ENCODE assay signal across 17 cellular contexts in genomic region chr4:154589296-154590197, GRCh38. TPM values are rescaled to one million over a fixed set of nuclear protein-coding genes. Genes with fewer than 3 reads are reported as not detected.
DNase-seq lines count a peak whose midpoint lies in the region; ATAC-seq, FAIRE-seq and TF ChIP-seq lines count a peak whose summit lies in the region.
"Had no signal": no experiment of that assay in that cellular context is flagged by ENCODE, and none has a peak within 500 bp of the region (broad histone marks: within the 10 kb centered on the region; RNA-seq: fewer than 3 reads in every experiment).

No MANE protein-coding gene starts in this region.

- H3K27ac ChIP-seq in HepG2 (ENCODE audit: extremely low read length, insufficient read depth, low read length): peak overlapping the region; percentile 74
- H3K27ac ChIP-seq in neural progenitor cell: no peak overlapping the region
- H3K27ac ChIP-seq: C4-2B had no signal

- no peaks in the 10 kb centered on the region for H4K20me1 ChIP-seq in HepG2 (ENCODE audit: insufficient read depth, low read length)
- H4K20me1 ChIP-seq in neural progenitor cell (ENCODE audit: low read depth): no peaks in the 10 kb centered on the region

- no peaks in the 10 kb centered on the region for H3K27me3 ChIP-seq in HepG2 (ENCODE audit: control insufficient read depth in 1 of 2, insufficient read depth in 2 of 2, low read length in 2 of 2)
- no peaks in the 10 kb centered on the region for H3K27me3 ChIP-seq in neural progenitor cell

- no peak overlapping the region for H3K27ac Mint-ChIP-seq in T-helper 17 cell
- H3K27ac Mint-ChIP-seq in neural progenitor cell: no peak overlapping the region
- no peak overlapping the region for H3K27ac Mint-ChIP-seq in mesothelial cell of epicardium
- H3K27ac Mint-ChIP-seq: CD4-positive, alpha-beta memory T cell had no signal

- H3F3A ChIP-seq in neural progenitor cell (ENCODE audit: low read depth): no peaks in the 10 kb centered on the region

- peaks cover 26% of the 10 kb centered on the region for H3K79me2 ChIP-seq in HepG2 (ENCODE audit: insufficient read depth, low read length)
- no peaks in the 10 kb centered on the region for H3K79me2 ChIP-seq in neural progenitor cell (ENCODE audit: low read depth)

- FAIRE-seq in HepG2 (lab: Jason Lieb, UNC): no peak
- FAIRE-seq: A204.1, GM12892, GM19239 had no signal

- TF ChIP-seq EP300 in HepG2 (IDR thresholded peaks at IDR 0.05; ENCODE audit: low read depth in 2 of 2, low read length in 2 of 2): no peak
- no peak for TF ChIP-seq EP300 in HepG2 (CRISPR knock-in tag; IDR thresholded peaks at IDR 0.05; ENCODE audit: borderline replicate concordance)

- H3K4me3 Mint-ChIP-seq in T-helper 17 cell: peak overlapping the region; percentile 47
- no peak overlapping the region for H3K4me3 Mint-ChIP-seq in neural progenitor cell
- no peak overlapping the region for H3K4me3 Mint-ChIP-seq in mesothelial cell of epicardium
- H3K4me3 Mint-ChIP-seq: CD4-positive, alpha-beta memory T cell had no signal

- no peak for TF ChIP-seq RAD21 in HepG2 (CRISPR knock-in tag; IDR thresholded peaks at IDR 0.05)

- H3K9me3 ChIP-seq in T-helper 17 cell (ENCODE audit: control insufficient read depth, low read length, poor library complexity, severe bottlenecking) (no peaks in the 10 kb centered on the region), HepG2 (ENCODE audit: low read length) (no peaks in the 10 kb centered on the region), neural progenitor cell (ENCODE audit: low read depth) (no peaks in the 10 kb centered on the region)
- H3K9me3 ChIP-seq: BE2C had no signal

- no peak overlapping the region for H2AFZ ChIP-seq in HepG2 (ENCODE audit: low read length)
- H2AFZ ChIP-seq in neural progenitor cell (replicated peaks): peak overlapping the region; percentile 87

- POLR2A ChIA-PET in HepG2 (lab: Yijun Ruan, JAX): interaction anchor here (0.9 to 16.0 kb wide), 6 partner anchors 8 to 29 kb away, joined by 5 to 468 read pairs (median 30); partner anchors contain the start of gene FGG

- in situ Hi-C loops in HepG2 (cut with HindIII; ENCODE audit: extremely low pct_ligation_motif_present, low pct_unique_long_range_greater_than_20kb): no loop called here

- H3K4me1 Mint-ChIP-seq in T-helper 17 cell: peaks cover 4% of the 10 kb centered on the region
- H3K4me1 Mint-ChIP-seq in neural progenitor cell: no peaks in the 10 kb centered on the region
- peaks cover 8% of the 10 kb centered on the region for H3K4me1 Mint-ChIP-seq in mesothelial cell of epicardium

- H3K36me3 ChIP-seq in HepG2 (replicated peaks in 1 of 2; ENCODE audit: control insufficient read depth in 1 of 2, insufficient read depth in 2 of 2, low read length in 2 of 2) (peaks cover 3 to 26% of the 10 kb centered on the region in 2 experiments), neural progenitor cell (no peaks in the 10 kb centered on the region)
- H3K36me3 ChIP-seq: BE2C had no signal

- CTCF ChIA-PET in HepG2 (lab: Yijun Ruan, JAX; ENCODE audit: low intra/inter-chr PET ratio, low total read pairs): no interaction called here

- ATAC-seq in T-helper 17 cell: no peak
- ATAC-seq in HepG2: no peak
- ATAC-seq in GM18868 (IDR thresholded peaks at IDR 0.05; ENCODE audit: unreplicated experiment): no peak
- ATAC-seq in GM21367 (IDR thresholded peaks at IDR 0.05; ENCODE audit: unreplicated experiment): no peak

- H3K4me1 ChIP-seq in HepG2 (ENCODE audit: insufficient read depth, low read length): peaks cover 96% of the 10 kb centered on the region
- H3K4me1 ChIP-seq in neural progenitor cell: peaks cover 15% of the 10 kb centered on the region
- H3K4me1 ChIP-seq: BE2C had no signal

- no peak for TF ChIP-seq CTCF in HepG2 (CRISPR knock-in tag; IDR thresholded peaks at IDR 0.05)
- TF ChIP-seq CTCF in neural progenitor cell (IDR thresholded peaks at IDR 0.05): no peak
- no peak for TF ChIP-seq CTCF in mesothelial cell of epicardium (IDR thresholded peaks at IDR 0.05; ENCODE audit: unreplicated experiment)

- TF ChIP-seq POLR2A in HepG2 (IDR thresholded peaks at IDR 0.05; ENCODE audit: insufficient read depth in 1 of 2, low read depth in 2 of 2, low read length in 2 of 2): no peak

- 54% methylated on average over 7 of the region's 7 CpGs for WGBS in HepG2 (ENCODE audit: low lambda C conversion rate)

- peaks cover 54% of the 10 kb centered on the region for H3K27me3 Mint-ChIP-seq in T-helper 17 cell
- no peaks in the 10 kb centered on the region for H3K27me3 Mint-ChIP-seq in neural progenitor cell (ENCODE audit: insufficient read depth, low read depth)
- H3K27me3 Mint-ChIP-seq in mesothelial cell of epicardium (ENCODE audit: low read depth): peaks cover 39% of the 10 kb centered on the region

- H3K9me3 Mint-ChIP-seq in neural progenitor cell (no peaks in the 10 kb centered on the region), mesothelial cell of epicardium (peaks cover 3% of the 10 kb centered on the region)
- H3K9me3 Mint-ChIP-seq: CD4-positive, alpha-beta memory T cell had no signal

- H3K4me2 ChIP-seq in HepG2 (ENCODE audit: low read depth, low read length): peak overlapping the region; percentile 90
- no peak overlapping the region for H3K4me2 ChIP-seq in neural progenitor cell

- H3K36me3 Mint-ChIP-seq in T-helper 17 cell (ENCODE audit: low read depth) (peaks cover 2% of the 10 kb centered on the region), neural progenitor cell (no peaks in the 10 kb centered on the region), mesothelial cell of epicardium (no peaks in the 10 kb centered on the region)
- H3K36me3 Mint-ChIP-seq: CD4-positive, alpha-beta memory T cell had no signal

- peak overlapping the region; percentile 63; the same call in 1 of the 2 replicates for H3K9ac ChIP-seq in HepG2 (ENCODE audit: insufficient read depth, low read depth, low read length)
- H3K9ac ChIP-seq in neural progenitor cell: no peak overlapping the region

- intact Hi-C loops in HepG2 (cut with micrococcal nuclease; ENCODE audit: unreplicated experiment): loop anchor here (1.0 to 2.0 kb wide), 4 partner anchors 9 to 29 kb away; no protein-coding TSS in a partner anchor

- TSS peak; percentile 42 for BruUV-seq in HepG2 (replicated peaks; lab: Mats Ljungman, UMichigan)

- peak overlapping the region; percentile 62 to 72 (median 68) for H3K4me3 ChIP-seq in HepG2 (replicated peaks in 1 of 3; ENCODE audit: insufficient read depth in 1 of 3, low read depth in 2 of 3, low read length in 3 of 3)
- H3K4me3 ChIP-seq in neural progenitor cell: no peak overlapping the region

- DNase-seq in T-helper 17 cell (no peak), HepG2 (ENCODE audit: low spot score) (no peak), neural progenitor cell (ENCODE audit: low spot score) (no peak), NCI-H2029 (lab: John Stamatoyannopoulos, UW) (no peak), mesothelial cell of epicardium (ENCODE audit: low spot score in 2 of 2, unreplicated experiment in 2 of 2) (no peak)
- DNase-seq: BE2C; CD4-positive, alpha-beta memory T cell; DND-41; GDM1; H7 had no signal

RNA-seq across cellular contexts. Expression of gene FGA, which starts 1.0 kb away (rescaled TPM):
- total RNA-seq in T-helper 17 cell (not detected), HepG2 (2016; rRNA removed; fragmentation: Illumina TruSeq; extraction: Trizol) (743 and 1,523 TPM in 2 replicates), neural progenitor cell (ENCODE audit: low replicate concordance) (not detected in 2 replicates), mesothelial cell of epicardium (not detected in 3 replicates)
- 63.8 and 68.9 TPM in 2 replicates for total RNA-seq in HepG2 (2016; cell fraction: cytosol; rRNA removed; fragmentation: Illumina TruSeq; extraction: Trizol; ENCODE audit: low read depth)
- total RNA-seq in HepG2 (2016; cell fraction: insoluble cytoplasmic fraction; rRNA removed; fragmentation: Illumina TruSeq; extraction: Trizol): 698 and 1,531 TPM in 2 replicates
- total RNA-seq in HepG2 (2016; cell fraction: membrane; rRNA removed; fragmentation: Illumina TruSeq; extraction: Trizol): 131 and 151 TPM in 2 replicates
- 1,165 and 1,343 TPM in 2 replicates for total RNA-seq in HepG2 (2016; cell fraction: nucleus; rRNA removed; fragmentation: Illumina TruSeq; extraction: Trizol)
- 640 and 755 TPM in 2 replicates for polyA plus RNA-seq in HepG2 (2011; rRNA removed)
- polyA plus RNA-seq in HepG2 (2011; cell fraction: cytosol; rRNA removed): 361 and 711 TPM in 2 replicates
- 219 and 306 TPM in 2 replicates for polyA plus RNA-seq in HepG2 (2011; cell fraction: nucleus; rRNA removed)
- polyA plus RNA-seq in HepG2 (2012): 1,090 and 1,341 TPM in 2 replicates
- polyA plus RNA-seq in HepG2 (2016; cell fraction: cytosol; fragmentation: Illumina TruSeq; extraction: Trizol; ENCODE audit: low read depth): 52.4 and 61.1 TPM in 2 replicates
- 573 and 576 TPM in 2 replicates for polyA plus RNA-seq in HepG2 (2016; cell fraction: insoluble cytoplasmic fraction; fragmentation: Illumina TruSeq; extraction: Trizol; ENCODE audit: low read depth)
- polyA plus RNA-seq in HepG2 (2016; cell fraction: membrane; fragmentation: Illumina TruSeq; extraction: Trizol; ENCODE audit: low read depth): 76.3 and 93.7 TPM in 2 replicates
- polyA plus RNA-seq in HepG2 (2016; cell fraction: nucleus; fragmentation: Illumina TruSeq; extraction: Trizol; ENCODE audit: insufficient read depth, low read depth): 1,268 and 1,352 TPM in 2 replicates
- 0.40 and 296 TPM in 2 replicates for polyA minus RNA-seq in HepG2 (2011; rRNA and poly(A)+ RNA removed; ENCODE audit: low replicate concordance)
- 327 and 562 TPM in 2 replicates for polyA minus RNA-seq in HepG2 (2011; cell fraction: cytosol; rRNA and poly(A)+ RNA removed)
- 245 and 404 TPM in 2 replicates for polyA minus RNA-seq in HepG2 (2011; cell fraction: nucleus; rRNA and poly(A)+ RNA removed)
- total RNA-seq: CD4-positive, alpha-beta memory T cell; H7; HT-29 had no signal
- polyA plus RNA-seq: CD4-positive, alpha-beta memory T cell had no signal

RNA-seq across cellular contexts. Expression of gene FGG, which starts 22.9 kb away (rescaled TPM):
- total RNA-seq in T-helper 17 cell (not detected), HepG2 (2016; rRNA removed; fragmentation: Illumina TruSeq; extraction: Trizol) (1,495 and 2,423 TPM in 2 replicates), neural progenitor cell (ENCODE audit: low replicate concordance) (not detected in 2 replicates), mesothelial cell of epicardium (1.0 to 2.5 TPM (median 1.6 TPM) in 3 replicates)
- total RNA-seq in HepG2 (2016; cell fraction: cytosol; rRNA removed; fragmentation: Illumina TruSeq; extraction: Trizol; ENCODE audit: low read depth): 401 and 461 TPM in 2 replicates
- 1,449 and 2,438 TPM in 2 replicates for total RNA-seq in HepG2 (2016; cell fraction: insoluble cytoplasmic fraction; rRNA removed; fragmentation: Illumina TruSeq; extraction: Trizol)
- 624 and 702 TPM in 2 replicates for total RNA-seq in HepG2 (2016; cell fraction: membrane; rRNA removed; fragmentation: Illumina TruSeq; extraction: Trizol)
- total RNA-seq in HepG2 (2016; cell fraction: nucleus; rRNA removed; fragmentation: Illumina TruSeq; extraction: Trizol): 2,130 and 2,392 TPM in 2 replicates
- 1,030 and 1,037 TPM in 2 replicates for polyA plus RNA-seq in HepG2 (2011; rRNA removed)
- polyA plus RNA-seq in HepG2 (2011; cell fraction: cytosol; rRNA removed): 571 and 1,106 TPM in 2 replicates
- 235 and 339 TPM in 2 replicates for polyA plus RNA-seq in HepG2 (2011; cell fraction: nucleus; rRNA removed)
- 1,249 and 1,529 TPM in 2 replicates for polyA plus RNA-seq in HepG2 (2012)
- 421 and 430 TPM in 2 replicates for polyA plus RNA-seq in HepG2 (2016; cell fraction: cytosol; fragmentation: Illumina TruSeq; extraction: Trizol; ENCODE audit: low read depth)
- polyA plus RNA-seq in HepG2 (2016; cell fraction: insoluble cytoplasmic fraction; fragmentation: Illumina TruSeq; extraction: Trizol; ENCODE audit: low read depth): 1,324 and 1,381 TPM in 2 replicates
- 463 and 496 TPM in 2 replicates for polyA plus RNA-seq in HepG2 (2016; cell fraction: membrane; fragmentation: Illumina TruSeq; extraction: Trizol; ENCODE audit: low read depth)
- polyA plus RNA-seq in HepG2 (2016; cell fraction: nucleus; fragmentation: Illumina TruSeq; extraction: Trizol; ENCODE audit: insufficient read depth, low read depth): 2,640 and 2,884 TPM in 2 replicates
- polyA minus RNA-seq in HepG2 (2011; rRNA and poly(A)+ RNA removed; ENCODE audit: low replicate concordance): 0.72 and 295 TPM in 2 replicates
- polyA minus RNA-seq in HepG2 (2011; cell fraction: cytosol; rRNA and poly(A)+ RNA removed): 285 and 453 TPM in 2 replicates
- polyA minus RNA-seq in HepG2 (2011; cell fraction: nucleus; rRNA and poly(A)+ RNA removed): 263 and 473 TPM in 2 replicates
- total RNA-seq: CD4-positive, alpha-beta memory T cell; H7; HT-29 had no signal
- polyA plus RNA-seq: CD4-positive, alpha-beta memory T cell had no signal

RNA-seq across cellular contexts. Expression of gene FGB, which starts 26.7 kb away (rescaled TPM):
- not detected for total RNA-seq in T-helper 17 cell
- 408 and 784 TPM in 2 replicates for total RNA-seq in HepG2 (2016; rRNA removed; fragmentation: Illumina TruSeq; extraction: Trizol)
- total RNA-seq in HepG2 (2016; cell fraction: cytosol; rRNA removed; fragmentation: Illumina TruSeq; extraction: Trizol; ENCODE audit: low read depth): 56.7 and 69.7 TPM in 2 replicates
- 374 and 784 TPM in 2 replicates for total RNA-seq in HepG2 (2016; cell fraction: insoluble cytoplasmic fraction; rRNA removed; fragmentation: Illumina TruSeq; extraction: Trizol)
- 96.6 and 132 TPM in 2 replicates for total RNA-seq in HepG2 (2016; cell fraction: membrane; rRNA removed; fragmentation: Illumina TruSeq; extraction: Trizol)
- 538 and 629 TPM in 2 replicates for total RNA-seq in HepG2 (2016; cell fraction: nucleus; rRNA removed; fragmentation: Illumina TruSeq; extraction: Trizol)
- polyA plus RNA-seq in HepG2 (2011; rRNA removed): 226 and 273 TPM in 2 replicates
- polyA plus RNA-seq in HepG2 (2011; cell fraction: cytosol; rRNA removed): 107 and 238 TPM in 2 replicates
- 60.1 and 85.7 TPM in 2 replicates for polyA plus RNA-seq in HepG2 (2011; cell fraction: nucleus; rRNA removed)
- polyA plus RNA-seq in HepG2 (2012): 449 and 489 TPM in 2 replicates
- polyA plus RNA-seq in HepG2 (2016; cell fraction: cytosol; fragmentation: Illumina TruSeq; extraction: Trizol; ENCODE audit: low read depth): 53.8 and 63.1 TPM in 2 replicates
- 379 and 391 TPM in 2 replicates for polyA plus RNA-seq in HepG2 (2016; cell fraction: insoluble cytoplasmic fraction; fragmentation: Illumina TruSeq; extraction: Trizol; ENCODE audit: low read depth)
- 70.9 and 94.9 TPM in 2 replicates for polyA plus RNA-seq in HepG2 (2016; cell fraction: membrane; fragmentation: Illumina TruSeq; extraction: Trizol; ENCODE audit: low read depth)
- polyA plus RNA-seq in HepG2 (2016; cell fraction: nucleus; fragmentation: Illumina TruSeq; extraction: Trizol; ENCODE audit: insufficient read depth, low read depth): 850 and 880 TPM in 2 replicates
- 57.2 TPM in 1 of 2 replicates, not detected in the other for polyA minus RNA-seq in HepG2 (2011; rRNA and poly(A)+ RNA removed; ENCODE audit: low replicate concordance)
- polyA minus RNA-seq in HepG2 (2011; cell fraction: cytosol; rRNA and poly(A)+ RNA removed): 69.4 and 146 TPM in 2 replicates
- 65.9 and 110 TPM in 2 replicates for polyA minus RNA-seq in HepG2 (2011; cell fraction: nucleus; rRNA and poly(A)+ RNA removed)
- total RNA-seq in neural progenitor cell (ENCODE audit: low replicate concordance): 0.56 TPM in 1 of 2 replicates, not detected in the other
- total RNA-seq in mesothelial cell of epicardium: 0.31 to 0.93 TPM (median 0.64 TPM) in 3 replicates
- total RNA-seq: CD4-positive, alpha-beta memory T cell; H7; HT-29 had no signal
- polyA plus RNA-seq: CD4-positive, alpha-beta memory T cell had no signal

RNA-seq across cellular contexts. Expression of gene PLRG1, which starts 39.3 kb away (rescaled TPM):
- total RNA-seq in T-helper 17 cell (10 to 100 TPM; 42.5 to 49.7 TPM), HepG2 (2016; rRNA removed; fragmentation: Illumina TruSeq; extraction: Trizol) (110 and 177 TPM in 2 replicates), neural progenitor cell (ENCODE audit: low replicate concordance) (66.6 and 92.7 TPM in 2 replicates), mesothelial cell of epicardium (81.7 to 88.6 TPM (median 88.3 TPM) in 3 replicates)
- 15.5 and 18.0 TPM in 2 replicates for total RNA-seq in HepG2 (2016; cell fraction: cytosol; rRNA removed; fragmentation: Illumina TruSeq; extraction: Trizol; ENCODE audit: low read depth)
- 117 and 184 TPM in 2 replicates for total RNA-seq in HepG2 (2016; cell fraction: insoluble cytoplasmic fraction; rRNA removed; fragmentation: Illumina TruSeq; extraction: Trizol)
- total RNA-seq in HepG2 (2016; cell fraction: membrane; rRNA removed; fragmentation: Illumina TruSeq; extraction: Trizol): 30.7 and 37.3 TPM in 2 replicates
- 71.1 and 72.1 TPM in 2 replicates for total RNA-seq in HepG2 (2016; cell fraction: nucleus; rRNA removed; fragmentation: Illumina TruSeq; extraction: Trizol)
- polyA plus RNA-seq in HepG2 (2011; rRNA removed): 63.2 and 77.3 TPM in 2 replicates
- polyA plus RNA-seq in HepG2 (2011; cell fraction: cytosol; rRNA removed): 41.6 and 48.8 TPM in 2 replicates
- polyA plus RNA-seq in HepG2 (2011; cell fraction: nucleus; rRNA removed): 44.8 and 48.6 TPM in 2 replicates
- 49.6 and 59.5 TPM in 2 replicates for polyA plus RNA-seq in HepG2 (2012)
- 13.7 and 18.4 TPM in 2 replicates for polyA plus RNA-seq in HepG2 (2016; cell fraction: cytosol; fragmentation: Illumina TruSeq; extraction: Trizol; ENCODE audit: low read depth)
- polyA plus RNA-seq in HepG2 (2016; cell fraction: insoluble cytoplasmic fraction; fragmentation: Illumina TruSeq; extraction: Trizol; ENCODE audit: low read depth): 142 and 150 TPM in 2 replicates
- polyA plus RNA-seq in HepG2 (2016; cell fraction: membrane; fragmentation: Illumina TruSeq; extraction: Trizol; ENCODE audit: low read depth): 18.9 and 20.9 TPM in 2 replicates
- polyA plus RNA-seq in HepG2 (2016; cell fraction: nucleus; fragmentation: Illumina TruSeq; extraction: Trizol; ENCODE audit: insufficient read depth, low read depth): 82.5 and 87.2 TPM in 2 replicates
- 54.9 and 71.4 TPM in 2 replicates for polyA minus RNA-seq in HepG2 (2011; rRNA and poly(A)+ RNA removed; ENCODE audit: low replicate concordance)
- 33.8 and 40.5 TPM in 2 replicates for polyA minus RNA-seq in HepG2 (2011; cell fraction: cytosol; rRNA and poly(A)+ RNA removed)
- polyA minus RNA-seq in HepG2 (2011; cell fraction: nucleus; rRNA and poly(A)+ RNA removed): 50.3 and 76.6 TPM in 2 replicates

Comparison
In these comparisons a context has a peak if more than half of its experiments do, and no peak if none do; other contexts are left out.
1. RNA of gene FGA, which starts 1.0 kb away (total RNA-seq): 63.8 to 1,531 TPM in HepG2; not detected in mesothelial cell of epicardium, not detected in T-helper 17 cell and not detected in neural progenitor cell; every median in the first group is over 10 times any median in the second.
2. RNA of gene FGG, which starts 22.9 kb away (total RNA-seq): 401 to 2,438 TPM in HepG2; 1.0 to 2.5 TPM in mesothelial cell of epicardium, not detected in T-helper 17 cell and not detected in neural progenitor cell; every median in the first group is over 100 times any median in the second.
3. RNA of gene FGB, which starts 26.7 kb away (total RNA-seq): 56.7 to 784 TPM in HepG2; 0.31 to 0.93 TPM in mesothelial cell of epicardium, not detected in T-helper 17 cell and 0.56 TPM in neural progenitor cell; every median in the first group is over 10 times any median in the second.